ENCODE assay signal across 20 cellular contexts in genomic region chr1:15825800-15826199, GRCh38. TPM values are rescaled to one million over a fixed set of nuclear protein-coding genes. Genes with fewer than 3 reads are reported as not detected.
DNase-seq lines count a peak whose midpoint lies in the region; ATAC-seq, FAIRE-seq and TF ChIP-seq lines count a peak whose summit lies in the region.
"Had no signal": no experiment of that assay in that cellular context is flagged by ENCODE, and none has a peak within 500 bp of the region (broad histone marks: within the 10 kb centered on the region; RNA-seq: fewer than 3 reads in every experiment).

No MANE protein-coding gene starts in this region.

- POLR2A ChIA-PET in HepG2 (lab: Yijun Ruan, JAX): interaction anchor here (0.6 to 1.5 kb wide), 4 partner anchors 9 to 25 kb away, joined by 3 to 4 read pairs (median 4); partner anchors contain the start of gene SPEN

- H3K9me3 ChIP-seq in GM23248 (ENCODE audit: low read depth) (no peaks in the 10 kb centered on the region), ascending aorta (no peaks in the 10 kb centered on the region), HepG2 (ENCODE audit: low read length) (no peaks in the 10 kb centered on the region)
- H3K9me3 ChIP-seq: colonic mucosa, right lobe of liver, testis had no signal

- peaks cover 28 to 36% of the 10 kb centered on the region in 2 donors for H3K4me1 Mint-ChIP-seq in stimulated activated naive B cell treated with anti-CD40 and anti-IgM and Interleukin-4, amounts not matched to agents 10 μg/mL and 1 μg/mL and 100 μg/mL, for 72 hours

- H3K27me3 ChIP-seq in GM23248 (replicated peaks; ENCODE audit: insufficient read depth): no peaks in the 10 kb centered on the region
- H3K27me3 ChIP-seq in ascending aorta: no peaks in the 10 kb centered on the region
- no peaks in the 10 kb centered on the region for H3K27me3 ChIP-seq in HepG2 (ENCODE audit: control insufficient read depth in 1 of 2, insufficient read depth in 2 of 2, low read length in 2 of 2)
- H3K27me3 ChIP-seq: colonic mucosa, right lobe of liver, testis had no signal

- TF ChIP-seq CTCF in ascending aorta (IDR thresholded peaks at IDR 0.05) (no peak), HepG2 (CRISPR knock-in tag; IDR thresholded peaks at IDR 0.05) (no peak)

- H3K79me2 ChIP-seq in GM23248 (ENCODE audit: insufficient read depth) (no peaks in the 10 kb centered on the region), HepG2 (ENCODE audit: insufficient read depth, low read length) (no peaks in the 10 kb centered on the region)

- no peaks in the 10 kb centered on the region for H4K20me1 ChIP-seq in GM23248 (ENCODE audit: insufficient read depth)
- no peaks in the 10 kb centered on the region for H4K20me1 ChIP-seq in HepG2 (ENCODE audit: insufficient read depth, low read length)

- no TSS peak for BruUV-seq in HepG2 (replicated peaks; lab: Mats Ljungman, UMichigan)

- CTCF ChIA-PET in HepG2 (lab: Yijun Ruan, JAX; ENCODE audit: low intra/inter-chr PET ratio, low total read pairs): no interaction called here

- H3K27ac ChIP-seq in GM23248: peak overlapping the region; percentile 4
- H3K27ac ChIP-seq in ascending aorta: peak overlapping the region; percentile 23 to 56
- no peak overlapping the region for H3K27ac ChIP-seq in HepG2 (ENCODE audit: extremely low read length, insufficient read depth, low read length)
- H3K27ac ChIP-seq: colonic mucosa, KMS-11, RWPE1 had no signal

- intact Hi-C loops in ascending aorta (cut with DNase I) (no loop called here), HepG2 (cut with micrococcal nuclease; ENCODE audit: unreplicated experiment) (no loop called here)

- H3K9me2 ChIP-seq in GM23248 (ENCODE audit: insufficient read depth): no peaks in the 10 kb centered on the region

- no peak for TF ChIP-seq RAD21 in HepG2 (CRISPR knock-in tag; IDR thresholded peaks at IDR 0.05)

- no peak for FAIRE-seq in HepG2 (lab: Jason Lieb, UNC)
- FAIRE-seq: islet of Langerhans had no signal

- H3K4me1 ChIP-seq in GM23248 (ENCODE audit: insufficient read depth): peaks cover 8% of the 10 kb centered on the region
- peaks cover 3 to 4% of the 10 kb centered on the region in 2 donors for H3K4me1 ChIP-seq in ascending aorta
- peaks cover 42% of the 10 kb centered on the region for H3K4me1 ChIP-seq in HepG2 (ENCODE audit: insufficient read depth, low read length)
- H3K4me1 ChIP-seq: colonic mucosa had no signal

- peak overlapping the region; percentile 57; the same call in 1 of the 2 replicates for H2AFZ ChIP-seq in GM23248
- H2AFZ ChIP-seq in HepG2 (ENCODE audit: low read length): no peak overlapping the region

- no peak overlapping the region for H3K4me3 Mint-ChIP-seq in stimulated activated naive B cell treated with anti-CD40 and anti-IgM and Interleukin-4, amounts not matched to agents 10 μg/mL and 1 μg/mL and 100 μg/mL, for 72 hours

- H3K9ac ChIP-seq in GM23248: no peak overlapping the region; the same call in 1 of the 2 replicates
- H3K9ac ChIP-seq in HepG2 (ENCODE audit: insufficient read depth, low read depth, low read length): no peak overlapping the region
- H3K9ac ChIP-seq: KMS-11 had no signal

- TF ChIP-seq POLR2A in HepG2 (IDR thresholded peaks at IDR 0.05; ENCODE audit: insufficient read depth in 1 of 2, low read depth in 2 of 2, low read length in 2 of 2): no peak

- TF ChIP-seq EP300 in HepG2 (IDR thresholded peaks at IDR 0.05; ENCODE audit: low read depth in 2 of 2, low read length in 2 of 2) (no peak), HepG2 (CRISPR knock-in tag; IDR thresholded peaks at IDR 0.05; ENCODE audit: borderline replicate concordance) (no peak)

- H3K36me3 ChIP-seq in GM23248 (ENCODE audit: low read depth) (no peaks in the 10 kb centered on the region), ascending aorta (no peaks in the 10 kb centered on the region), HepG2 (replicated peaks in 1 of 2; ENCODE audit: control insufficient read depth in 1 of 2, insufficient read depth in 2 of 2, low read length in 2 of 2) (no peaks in the 10 kb centered on the region)
- H3K36me3 ChIP-seq: colonic mucosa, right lobe of liver had no signal

- H3K4me2 ChIP-seq in GM23248 (ENCODE audit: unreplicated experiment) (peak overlapping the region; percentile 8), HepG2 (ENCODE audit: low read depth, low read length) (peak overlapping the region; percentile 24; the same call in 1 of the 2 replicates)
- H3K4me2 ChIP-seq: KMS-11 had no signal

- H3K9me3 Mint-ChIP-seq in stimulated activated naive B cell treated with anti-CD40 and anti-IgM and Interleukin-4, amounts not matched to agents 10 μg/mL and 1 μg/mL and 100 μg/mL, for 72 hours: no peaks in the 10 kb centered on the region
- H3K9me3 Mint-ChIP-seq: activated T-helper 2 cell treated with anti-CD3 and anti-CD28 coated beads, Interferon-gamma antibody, Interleukin-2, Interleukin-4, amounts not matched to agents 10 μg/mL and 5 μg/mL and 100 μg/mL, durations not matched to agents 14 hours and 24 hours and 36 hours had no signal

- H3K36me3 Mint-ChIP-seq in stimulated activated naive B cell treated with anti-CD40 and anti-IgM and Interleukin-4, amounts not matched to agents 10 μg/mL and 1 μg/mL and 100 μg/mL, for 72 hours: no peaks in the 10 kb centered on the region

- H3K4me3 ChIP-seq in GM23248: no peak overlapping the region
- H3K4me3 ChIP-seq in ascending aorta: no peak overlapping the region
- no peak overlapping the region for H3K4me3 ChIP-seq in HepG2 (replicated peaks in 1 of 3; ENCODE audit: insufficient read depth in 1 of 3, low read depth in 2 of 3, low read length in 3 of 3)
- H3K4me3 ChIP-seq: colonic mucosa, right lobe of liver, testis had no signal

- H3K27ac Mint-ChIP-seq in stimulated activated naive B cell treated with anti-CD40 and anti-IgM and Interleukin-4, amounts not matched to agents 10 μg/mL and 1 μg/mL and 100 μg/mL, for 72 hours: peak overlapping the region; percentile 7
- H3K27ac Mint-ChIP-seq: activated T-helper 2 cell treated with anti-CD3 and anti-CD28 coated beads, Interferon-gamma antibody, Interleukin-2, Interleukin-4, amounts not matched to agents 10 μg/mL and 5 μg/mL and 100 μg/mL, durations not matched to agents 14 hours and 24 hours and 36 hours had no signal

- peaks cover 9% of the 10 kb centered on the region for H3F3A ChIP-seq in GM23248 (ENCODE audit: insufficient read depth)

- peak; percentile 42 for DNase-seq in GM23248
- no peak for DNase-seq in ascending aorta (ENCODE audit: low spot score in 2 of 2)
- no peak for DNase-seq in HepG2 (ENCODE audit: low spot score)
- DNase-seq in stimulated activated naive B cell treated with anti-CD40 and anti-IgM and Interleukin-4, amounts not matched to agents 10 μg/mL and 1 μg/mL and 100 μg/mL, for 72 hours: no peak
- no peak for DNase-seq in pons (ENCODE audit: low spot score)
- no peak for DNase-seq in COLO668 (lab: John Stamatoyannopoulos, UW; ENCODE audit: unreplicated experiment)
- DNase-seq: activated CD4-positive, CD25-positive, alpha-beta regulatory T cell; colonic mucosa; DMS79 treated with DMSO at 0.1 percent for 48 hours; NCI-H1417; NCI-H2171; right lobe of liver; T-helper 1 cell; testis had no signal

- in situ Hi-C loops in GM23248 (cut with MboI): no loop called here
- in situ Hi-C loops in HepG2 (cut with HindIII; ENCODE audit: extremely low pct_ligation_motif_present, low pct_unique_long_range_greater_than_20kb): no loop called here

- ATAC-seq in HepG2: no peak
- peak in 1 of 2 donors; percentile 47 for ATAC-seq in stimulated activated naive B cell treated with anti-CD40 and anti-IgM and Interleukin-4, amounts not matched to agents 10 μg/mL and 1 μg/mL and 100 μg/mL, for 72 hours (replicated peaks)
- ATAC-seq in SK-N-SH treated with all-trans-retinoic acid at 6 μM for 48 hours: no peak
- no peak for ATAC-seq in HG03196 (IDR thresholded peaks at IDR 0.05; ENCODE audit: unreplicated experiment)

- H3K27me3 Mint-ChIP-seq in stimulated activated naive B cell treated with anti-CD40 and anti-IgM and Interleukin-4, amounts not matched to agents 10 μg/mL and 1 μg/mL and 100 μg/mL, for 72 hours: no peaks in the 10 kb centered on the region

RNA-seq across cellular contexts. Expression of gene UQCRHL, which starts 18.4 kb away (rescaled TPM):
- 0.32 and 0.51 TPM in 2 replicates for total RNA-seq in GM23248 (2014; rRNA removed; shearing (Covaris generic))
- 0.60 and 0.65 TPM in 2 replicates for polyA plus RNA-seq in GM23248 (2016; fragmentation: Nextera tagmentation; extraction: Ambion mirVana)
- total RNA-seq in ascending aorta: not detected
- total RNA-seq in HepG2 (2016; rRNA removed; fragmentation: Illumina TruSeq; extraction: Trizol): 2.3 and 4.0 TPM in 2 replicates
- total RNA-seq in HepG2 (2016; cell fraction: cytosol; rRNA removed; fragmentation: Illumina TruSeq; extraction: Trizol; ENCODE audit: low read depth): 1.3 and 1.6 TPM in 2 replicates
- total RNA-seq in HepG2 (2016; cell fraction: insoluble cytoplasmic fraction; rRNA removed; fragmentation: Illumina TruSeq; extraction: Trizol): 2.3 and 4.1 TPM in 2 replicates
- total RNA-seq in HepG2 (2016; cell fraction: membrane; rRNA removed; fragmentation: Illumina TruSeq; extraction: Trizol): 3.6 and 3.8 TPM in 2 replicates
- 0.72 and 0.87 TPM in 2 replicates for total RNA-seq in HepG2 (2016; cell fraction: nucleus; rRNA removed; fragmentation: Illumina TruSeq; extraction: Trizol)
- polyA plus RNA-seq in HepG2 (2011; rRNA removed): 1.4 and 1.8 TPM in 2 replicates
- 1.3 and 2.6 TPM in 2 replicates for polyA plus RNA-seq in HepG2 (2011; cell fraction: cytosol; rRNA removed)
- polyA plus RNA-seq in HepG2 (2011; cell fraction: nucleus; rRNA removed): 0.59 and 1.3 TPM in 2 replicates
- 4.4 and 15.0 TPM in 2 replicates for polyA plus RNA-seq in HepG2 (2012)
- 3.5 and 3.9 TPM in 2 replicates for polyA plus RNA-seq in HepG2 (2016; cell fraction: cytosol; fragmentation: Illumina TruSeq; extraction: Trizol; ENCODE audit: low read depth)
- 6.0 and 6.8 TPM in 2 replicates for polyA plus RNA-seq in HepG2 (2016; cell fraction: insoluble cytoplasmic fraction; fragmentation: Illumina TruSeq; extraction: Trizol; ENCODE audit: low read depth)
- 4.5 and 5.2 TPM in 2 replicates for polyA plus RNA-seq in HepG2 (2016; cell fraction: membrane; fragmentation: Illumina TruSeq; extraction: Trizol; ENCODE audit: low read depth)
- polyA plus RNA-seq in HepG2 (2016; cell fraction: nucleus; fragmentation: Illumina TruSeq; extraction: Trizol; ENCODE audit: insufficient read depth, low read depth): 1.8 and 2.2 TPM in 2 replicates
- 1.2 TPM in 1 of 2 replicates, not detected in the other for polyA minus RNA-seq in HepG2 (2011; rRNA and poly(A)+ RNA removed; ENCODE audit: low replicate concordance)
- polyA minus RNA-seq in HepG2 (2011; cell fraction: cytosol; rRNA and poly(A)+ RNA removed): 2.5 and 2.8 TPM in 2 replicates
- 0.64 and 0.87 TPM in 2 replicates for polyA minus RNA-seq in HepG2 (2011; cell fraction: nucleus; rRNA and poly(A)+ RNA removed)

RNA-seq across cellular contexts. Expression of gene SPEN, which starts 21.7 kb away (rescaled TPM):
- total RNA-seq in GM23248 (2014; rRNA removed; shearing (Covaris generic)): 12.5 and 16.5 TPM in 2 replicates
- polyA plus RNA-seq in GM23248 (2016; fragmentation: Nextera tagmentation; extraction: Ambion mirVana) (16.7 and 17.2 TPM in 2 replicates), HepG2 (2011; rRNA removed) (4.8 and 5.0 TPM in 2 replicates)
- total RNA-seq in ascending aorta (53.9 TPM), HepG2 (2016; rRNA removed; fragmentation: Illumina TruSeq; extraction: Trizol) (14.0 and 25.1 TPM in 2 replicates)
- 7.7 and 8.8 TPM in 2 replicates for total RNA-seq in HepG2 (2016; cell fraction: cytosol; rRNA removed; fragmentation: Illumina TruSeq; extraction: Trizol; ENCODE audit: low read depth)
- 10.1 and 21.7 TPM in 2 replicates for total RNA-seq in HepG2 (2016; cell fraction: insoluble cytoplasmic fraction; rRNA removed; fragmentation: Illumina TruSeq; extraction: Trizol)
- 9.3 and 12.9 TPM in 2 replicates for total RNA-seq in HepG2 (2016; cell fraction: membrane; rRNA removed; fragmentation: Illumina TruSeq; extraction: Trizol)
- 49.3 and 56.0 TPM in 2 replicates for total RNA-seq in HepG2 (2016; cell fraction: nucleus; rRNA removed; fragmentation: Illumina TruSeq; extraction: Trizol)
- polyA plus RNA-seq in HepG2 (2011; cell fraction: cytosol; rRNA removed): 2.8 and 3.3 TPM in 2 replicates
- 18.8 and 20.8 TPM in 2 replicates for polyA plus RNA-seq in HepG2 (2011; cell fraction: nucleus; rRNA removed)
- polyA plus RNA-seq in HepG2 (2012): 21.6 and 23.5 TPM in 2 replicates
- polyA plus RNA-seq in HepG2 (2016; cell fraction: cytosol; fragmentation: Illumina TruSeq; extraction: Trizol; ENCODE audit: low read depth): 0.96 and 1.2 TPM in 2 replicates
- 8.1 and 13.9 TPM in 2 replicates for polyA plus RNA-seq in HepG2 (2016; cell fraction: insoluble cytoplasmic fraction; fragmentation: Illumina TruSeq; extraction: Trizol; ENCODE audit: low read depth)
- polyA plus RNA-seq in HepG2 (2016; cell fraction: membrane; fragmentation: Illumina TruSeq; extraction: Trizol; ENCODE audit: low read depth): 2.4 and 4.4 TPM in 2 replicates
- polyA plus RNA-seq in HepG2 (2016; cell fraction: nucleus; fragmentation: Illumina TruSeq; extraction: Trizol; ENCODE audit: insufficient read depth, low read depth): 82.7 and 94.7 TPM in 2 replicates
- polyA minus RNA-seq in HepG2 (2011; rRNA and poly(A)+ RNA removed; ENCODE audit: low replicate concordance): 26.2 and 39.1 TPM in 2 replicates
- polyA minus RNA-seq in HepG2 (2011; cell fraction: cytosol; rRNA and poly(A)+ RNA removed): 16.2 and 25.1 TPM in 2 replicates
- polyA minus RNA-seq in HepG2 (2011; cell fraction: nucleus; rRNA and poly(A)+ RNA removed): 33.1 and 35.3 TPM in 2 replicates
